11 cellular contexts compared by ENCODE assay signal in genomic region chr22:36562261-36562835, GRCh38. TPM values are rescaled to one million over a fixed set of nuclear protein-coding genes. Genes with fewer than 3 reads are reported as not detected.
A peak's percentile ranks its signal among the peaks of the same experiment; 100 is the strongest.
DNase-seq lines count a peak whose midpoint lies in the region; TF ChIP-seq lines count a peak whose summit lies in the region.
"Had no signal": no experiment of that assay in that cellular context is flagged by ENCODE, and none has a peak within 500 bp of the region (broad histone marks: within the 10 kb centered on the region; RNA-seq: fewer than 3 reads in every experiment).

No MANE protein-coding gene starts in this region.

- H3K27me3 Mint-ChIP-seq in activated naive CD4-positive, alpha-beta T cell treated with anti-CD3 and anti-CD28 coated beads for 36 hours (ENCODE audit: low read depth) = peaks cover 29% of the 10 kb centered on the region

- no peak overlapping the region for H3K4me3 ChIP-seq in fibroblast of pulmonary artery (replicated peaks; ENCODE audit: low read depth, low read length)

- DNase-seq in 8988T = peak; percentile 72
- DNase-seq in H4 (ENCODE audit: low spot score) = peak; percentile 37
- peak; percentile 52 for DNase-seq in SW480 (ENCODE audit: low spot score)
- peak; percentile 56 for DNase-seq in fibroblast of pulmonary artery (ENCODE audit: low read depth)
- no peak for DNase-seq in SHP77 treated with DMSO at 0.1 percent for 48 hours (lab: John Stamatoyannopoulos, UW)
- DNase-seq in SIG-M5 treated with dmso at 0.1 percent for 504 hours (lab: John Stamatoyannopoulos, UW; ENCODE audit: unreplicated experiment) = no peak
- DNase-seq in activated naive CD4-positive, alpha-beta T cell treated with anti-CD3 and anti-CD28 coated beads for 36 hours = no peak
- no peak for DNase-seq in inferior parietal cortex (ENCODE audit: extremely low spot score)
- DNase-seq: stimulated activated CD4-positive, alpha-beta T cell treated with anti-CD3 and anti-CD28 coated beads, Interleukin-4, amount 100 ng/mL, for 24 hours had no signal

- TF ChIP-seq CTCF in fibroblast of pulmonary artery (IDR thresholded peaks at IDR 0.05; ENCODE audit: low read length, missing control alignments) = no peak

- no peaks in the 10 kb centered on the region for H3K9me3 Mint-ChIP-seq in activated naive CD4-positive, alpha-beta T cell treated with anti-CD3 and anti-CD28 coated beads for 36 hours
- H3K9me3 Mint-ChIP-seq: activated T-helper 2 cell treated with anti-CD3 and anti-CD28 coated beads, Interferon-gamma antibody, Interleukin-2, Interleukin-4, amounts not matched to agents 10 μg/mL and 5 μg/mL and 100 μg/mL, durations not matched to agents 14 hours and 24 hours and 36 hours had no signal

- no peak overlapping the region for H3K4me3 Mint-ChIP-seq in activated naive CD4-positive, alpha-beta T cell treated with anti-CD3 and anti-CD28 coated beads for 36 hours
- H3K4me3 Mint-ChIP-seq: B cell had no signal

- H3K27ac Mint-ChIP-seq in activated naive CD4-positive, alpha-beta T cell treated with anti-CD3 and anti-CD28 coated beads for 36 hours = no peak overlapping the region
- H3K27ac Mint-ChIP-seq: activated T-helper 2 cell treated with anti-CD3 and anti-CD28 coated beads, Interferon-gamma antibody, Interleukin-2, Interleukin-4, amounts not matched to agents 10 μg/mL and 5 μg/mL and 100 μg/mL, durations not matched to agents 14 hours and 24 hours and 36 hours; B cell had no signal

- CTCF ChIA-PET in activated naive CD4-positive, alpha-beta T cell treated with anti-CD3 and anti-CD28 coated beads for 36 hours (lab: Charles Lee) = interaction anchor here (0.7 kb wide), 1 partner anchor 9 kb away, joined by 3 read pairs; no protein-coding TSS in a partner anchor

- H3K36me3 Mint-ChIP-seq in activated naive CD4-positive, alpha-beta T cell treated with anti-CD3 and anti-CD28 coated beads for 36 hours (ENCODE audit: low read depth) = no peaks in the 10 kb centered on the region

- intact Hi-C loops in activated naive CD4-positive, alpha-beta T cell treated with anti-CD3 and anti-CD28 coated beads for 36 hours (cut with micrococcal nuclease) = no loop called here

- no peaks in the 10 kb centered on the region for H3K4me1 Mint-ChIP-seq in activated naive CD4-positive, alpha-beta T cell treated with anti-CD3 and anti-CD28 coated beads for 36 hours (ENCODE audit: low read depth)

RNA-seq across cellular contexts. Expression of gene EIF3D, which starts 33.4 kb away (rescaled TPM):
- 320 and 353 TPM in 2 replicates for total RNA-seq in H4 (2014; rRNA removed; shearing (Covaris generic))
- 100 to 1,000 TPM; 334 to 341 TPM for total RNA-seq in activated naive CD4-positive, alpha-beta T cell treated with anti-CD3 and anti-CD28 coated beads for 36 hours

RNA-seq across cellular contexts. Expression of gene FOXRED2, which starts 55.5 kb away (rescaled TPM):
- 17.8 and 21.6 TPM in 2 replicates for total RNA-seq in H4 (2014; rRNA removed; shearing (Covaris generic))
- total RNA-seq in activated naive CD4-positive, alpha-beta T cell treated with anti-CD3 and anti-CD28 coated beads for 36 hours = 10 to 100 TPM; 10.6 to 11.9 TPM

Comparison
In these comparisons a context has a peak if more than half of its experiments do, and no peak if none do; other contexts are left out.
1. DNase-seq: peak in 8988T (single experiment), H4 (single experiment), SW480 (single experiment) and fibroblast of pulmonary artery (single experiment); none in SHP77 treated with DMSO at 0.1 percent for 48 hours (single experiment), SIG-M5 treated with dmso at 0.1 percent for 504 hours (single experiment), activated naive CD4-positive, alpha-beta T cell treated with anti-CD3 and anti-CD28 coated beads for 36 hours (single experiment) and inferior parietal cortex (single experiment).